ENCODE assay signal across 12 cellular contexts in the genomic region with DNA sequence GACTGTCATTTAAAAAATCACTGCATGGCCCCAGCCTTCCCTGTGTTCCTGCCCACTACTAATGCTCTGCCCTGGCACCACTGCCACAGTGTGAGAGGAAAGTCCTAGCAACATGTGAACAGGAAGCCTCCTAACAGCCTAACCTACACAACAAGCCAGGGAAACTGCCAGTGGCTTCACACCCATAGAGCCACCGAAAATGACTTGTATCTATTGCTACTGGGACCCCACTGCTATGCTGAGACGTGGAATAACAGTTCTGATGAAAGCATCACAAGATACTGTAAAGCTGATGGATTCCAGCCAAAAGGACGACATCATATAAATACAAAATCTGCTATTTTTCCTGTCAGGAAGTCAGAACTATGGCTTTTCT.
DNase-seq lines count a peak whose midpoint lies in the region; ATAC-seq and TF ChIP-seq lines count a peak whose summit lies in the region.
"Had no signal": no experiment of that assay in that cellular context is flagged by ENCODE, and none has a peak within 500 bp of the region (broad histone marks: within the 10 kb centered on the region; RNA-seq: fewer than 3 reads in every experiment).

No MANE protein-coding gene starts in this region.

- no peaks in the 10 kb centered on the region for H3K27me3 Mint-ChIP-seq in memory B cell
- H3K27me3 Mint-ChIP-seq in T-helper 2 cell treated with Interferon-gamma antibody and Interleukin-4, amounts not matched to agents 5 μg/mL and 100 μg/mL, for 36 hours (ENCODE audit: low read depth), result no peaks in the 10 kb centered on the region

- peak overlapping the region; percentile 8 for H3K4me2 ChIP-seq in BLaER1

- no peak overlapping the region for H3K9ac ChIP-seq in BLaER1
- H3K9ac ChIP-seq: parathyroid adenoma had no signal

- H3K27ac ChIP-seq in BLaER1 (no peak overlapping the region), HEK293 (ENCODE audit: extremely low read depth, low read depth, low read length) (no peak overlapping the region)
- H3K27ac ChIP-seq: epithelial cell of prostate, parathyroid adenoma, VCaP had no signal

- H3K4me1 ChIP-seq in BLaER1, result peaks cover 58% of the 10 kb centered on the region
- peaks cover 14% of the 10 kb centered on the region; the same call in 1 of the 2 replicates for H3K4me1 ChIP-seq in HEK293 (ENCODE audit: control insufficient read depth, insufficient read depth, low read length)

- no peaks in the 10 kb centered on the region for H3K9me3 Mint-ChIP-seq in memory B cell
- no peaks in the 10 kb centered on the region for H3K9me3 Mint-ChIP-seq in T-helper 2 cell treated with Interferon-gamma antibody and Interleukin-4, amounts not matched to agents 5 μg/mL and 100 μg/mL, for 36 hours

- no peaks in the 10 kb centered on the region for H3K36me3 Mint-ChIP-seq in memory B cell
- no peaks in the 10 kb centered on the region for H3K36me3 Mint-ChIP-seq in T-helper 2 cell treated with Interferon-gamma antibody and Interleukin-4, amounts not matched to agents 5 μg/mL and 100 μg/mL, for 36 hours (ENCODE audit: low read depth)

- H3K4me3 ChIP-seq in BLaER1 (no peak overlapping the region), HEK293 (ENCODE audit: low read depth, low read length) (no peak overlapping the region)
- H3K4me3 ChIP-seq: upper lobe of left lung had no signal

- no peak for TF ChIP-seq CTCF in HEK293 (tag by site-specific recombination; IDR thresholded peaks at IDR 0.05)

- H3K9me3 ChIP-seq in BLaER1 (no peaks in the 10 kb centered on the region), HEK293 (ENCODE audit: control insufficient read depth, insufficient read depth, low read depth, low read length) (no peaks in the 10 kb centered on the region)
- H3K9me3 ChIP-seq: upper lobe of left lung had no signal

- CTCF ChIA-PET in HEK293 (lab: Yijun Ruan, JAX), result no interaction called here

- H3K27me3 ChIP-seq in BLaER1, result no peaks in the 10 kb centered on the region
- H3K27me3 ChIP-seq: upper lobe of left lung had no signal

- H4K20me1 ChIP-seq in BLaER1, result peaks cover 100% of the 10 kb centered on the region

- H3K27ac Mint-ChIP-seq in memory B cell, result peak overlapping the region; percentile 84
- no peak overlapping the region for H3K27ac Mint-ChIP-seq in T-helper 2 cell treated with Interferon-gamma antibody and Interleukin-4, amounts not matched to agents 5 μg/mL and 100 μg/mL, for 36 hours

- POLR2A ChIA-PET in HEK293 (lab: Yijun Ruan, JAX), result no interaction called here

- H3K36me3 ChIP-seq in BLaER1, result no peaks in the 10 kb centered on the region
- H3K36me3 ChIP-seq in HEK293 (ENCODE audit: control insufficient read depth in 2 of 2, insufficient read depth in 1 of 2, low read length in 2 of 2), result no peaks in the 10 kb centered on the region
- H3K36me3 ChIP-seq: upper lobe of left lung had no signal

- ATAC-seq in memory B cell (ENCODE audit: low read depth) (no peak), HG02588 (IDR thresholded peaks at IDR 0.05; ENCODE audit: unreplicated experiment) (no peak)

- peaks cover 76% of the 10 kb centered on the region for H3K4me1 Mint-ChIP-seq in memory B cell
- peaks cover 46% of the 10 kb centered on the region for H3K4me1 Mint-ChIP-seq in T-helper 2 cell treated with Interferon-gamma antibody and Interleukin-4, amounts not matched to agents 5 μg/mL and 100 μg/mL, for 36 hours (ENCODE audit: low read depth)

- DNase-seq in dermis blood vessel endothelial cell (peak; percentile 66), memory B cell (ENCODE audit: low spot score in 2 of 2) (no peak), SW 1271 (lab: John Stamatoyannopoulos, UW) (no peak), SKM-1 treated with dmso at 0.1 percent for 144 hours (lab: John Stamatoyannopoulos, UW; ENCODE audit: unreplicated experiment) (no peak)
- DNase-seq in T-helper 2 cell treated with Interferon-gamma antibody and Interleukin-4, amounts not matched to agents 5 μg/mL and 100 μg/mL, for 36 hours (ENCODE audit: low spot score), result no peak

- peak overlapping the region; percentile 27 for H3K4me3 Mint-ChIP-seq in memory B cell
- H3K4me3 Mint-ChIP-seq in T-helper 2 cell treated with Interferon-gamma antibody and Interleukin-4, amounts not matched to agents 5 μg/mL and 100 μg/mL, for 36 hours, result no peak overlapping the region

TF ChIP-seq in HEK293, 187 proteins besides CTCF, POLR2A, EP300 and RAD21:
- no peak for TF ChIP-seq HOXC10 (CRISPR knock-in tag; IDR thresholded peaks at IDR 0.05)
- 0 out of 2 replicates have a peak, but pooled peaks have one; percentile 44 for TF ChIP-seq SCRT2 (tag by site-specific recombination; IDR thresholded peaks at IDR 0.05)
- no peak for TF ChIP-seq ZBTB48 (tag by site-specific recombination; IDR thresholded peaks at IDR 0.05)
TF ChIP-seq in HEK293: peak in this region for 1.
